In the genomic region with DNA sequence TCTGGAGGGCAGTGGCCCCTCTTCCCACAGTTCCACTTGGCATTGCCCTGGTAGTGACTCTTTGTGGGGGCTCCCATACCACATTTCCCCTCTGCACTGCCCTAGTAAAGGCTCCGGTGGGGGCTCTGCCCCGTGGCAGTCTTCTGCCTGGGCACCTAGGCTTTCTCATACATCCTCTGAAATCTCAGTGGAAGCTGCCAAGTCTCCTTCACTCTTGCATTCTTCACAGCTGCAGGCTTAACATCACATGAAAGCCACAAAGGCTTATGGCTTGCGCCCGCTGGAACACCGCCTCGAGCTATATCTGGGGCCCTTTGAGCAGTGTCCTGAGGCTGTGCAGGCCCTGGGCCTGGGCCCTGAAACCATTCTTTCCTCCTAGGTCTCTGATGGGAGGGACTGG, we compare ENCODE assay signal across 1 cellular context.
A peak's percentile ranks its signal among the peaks of the same experiment; 100 is the strongest.
TF ChIP-seq lines count a peak whose summit lies in the region.

No MANE protein-coding gene starts in this region.

TF ChIP-seq in HepG2, 621 proteins besides CTCF, POLR2A, EP300 and RAD21:
- TF ChIP-seq ZNF281 (CRISPR knock-in tag; IDR thresholded peaks at IDR 0.05; ENCODE audit: borderline replicate concordance): no peak
- no peak for TF ChIP-seq SMAD1 (CRISPR knock-in tag; IDR thresholded peaks at IDR 0.05; ENCODE audit: borderline replicate concordance, low read depth)
- TF ChIP-seq, protein P1, sequence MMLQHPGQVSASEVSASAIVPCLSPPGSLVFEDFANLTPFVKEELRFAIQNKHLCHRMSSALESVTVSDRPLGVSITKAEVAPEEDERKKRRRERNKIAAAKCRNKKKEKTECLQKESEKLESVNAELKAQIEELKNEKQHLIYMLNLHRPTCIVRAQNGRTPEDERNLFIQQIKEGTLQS (CRISPR knock-in tag; IDR thresholded peaks at IDR 0.05): no peak
- TF ChIP-seq SCMH1 (CRISPR knock-in tag; IDR thresholded peaks at IDR 0.05; ENCODE audit: borderline replicate concordance): no peak
- TF ChIP-seq ZNF709 (CRISPR knock-in tag; IDR thresholded peaks at IDR 0.05): no peak
- TF ChIP-seq AGO2 (optimal IDR thresholded peaks at IDR 0.05; ENCODE audit: low read depth, low read length): peak; percentile 22
- no peak for TF ChIP-seq FOXK1 (CRISPR knock-in tag; IDR thresholded peaks at IDR 0.05; ENCODE audit: borderline replicate concordance, low read depth)
- TF ChIP-seq TOPORS (CRISPR knock-in tag; IDR thresholded peaks at IDR 0.05): no peak
TF ChIP-seq in HepG2: peak in this region for 1.
